Comparison of ENCODE assay signal across 19 cellular contexts in the genomic region with DNA sequence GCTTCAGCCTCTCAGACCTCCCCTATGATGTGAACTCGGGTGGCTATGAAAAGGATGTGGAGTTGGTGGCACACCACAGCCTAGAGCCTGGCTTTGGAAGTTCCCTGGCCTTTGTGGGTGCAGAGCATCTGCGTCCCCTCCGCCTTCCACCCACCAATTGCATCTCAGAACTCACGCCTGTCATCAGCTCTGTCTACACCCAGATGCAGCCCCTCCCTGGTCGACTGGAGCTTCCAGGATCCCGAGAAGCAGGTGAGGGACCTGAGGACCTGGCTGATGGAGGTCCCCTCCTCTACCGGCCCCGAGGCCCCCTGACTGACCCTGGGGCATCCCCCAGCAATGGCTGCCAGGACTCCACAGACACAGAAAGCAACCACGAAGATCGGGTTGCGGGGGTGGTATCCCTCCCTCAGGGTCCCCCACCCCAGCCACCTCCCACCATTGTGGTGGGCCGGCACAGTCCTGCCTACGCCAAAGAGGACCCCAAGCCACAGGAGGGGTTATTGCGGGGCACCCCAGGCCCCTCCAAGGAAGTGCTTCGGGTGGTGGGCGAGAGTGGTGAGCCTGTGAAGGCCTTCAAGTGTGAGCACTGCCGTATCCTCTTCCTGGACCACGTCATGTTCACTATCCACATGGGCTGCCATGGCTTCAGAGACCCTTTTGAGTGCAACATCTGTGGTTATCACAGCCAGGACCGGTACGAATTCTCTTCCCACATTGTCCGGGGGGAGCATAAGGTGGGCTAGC. TPM values are rescaled to one million over a fixed set of nuclear protein-coding genes. Genes with fewer than 3 reads are reported as not detected.
DNase-seq lines count a peak whose midpoint lies in the region; ATAC-seq, FAIRE-seq and TF ChIP-seq lines count a peak whose summit lies in the region.
"Had no signal": no experiment of that assay in that cellular context is flagged by ENCODE, and none has a peak within 500 bp of the region (broad histone marks: within the 10 kb centered on the region; RNA-seq: fewer than 3 reads in every experiment).

No MANE protein-coding gene starts in this region.

- no peaks in the 10 kb centered on the region for H3K27me3 Mint-ChIP-seq in CD8-positive, alpha-beta T cell (ENCODE audit: low read depth)
- no peaks in the 10 kb centered on the region for H3K27me3 Mint-ChIP-seq in T-helper 17 cell
- H3K27me3 Mint-ChIP-seq in activated T-helper 17 cell treated with anti-CD3 and anti-CD28 coated beads, Interleukin-2, amount 50 U/mL, for 72 hours: no peaks in the 10 kb centered on the region
- H3K27me3 Mint-ChIP-seq in natural killer cell treated with Interleukin-12 subunit alpha and Interleukin-12 subunit beta and Interleukin-15 and Interleukin-18, amount 100 ng/mL, for 72 hours: no peaks in the 10 kb centered on the region
- no peaks in the 10 kb centered on the region for H3K27me3 Mint-ChIP-seq in H9 (ENCODE audit: low read depth)

- H4K20me1 ChIP-seq in H9 (ENCODE audit: control insufficient read depth, insufficient read depth, insufficient read length): no peaks in the 10 kb centered on the region

- H2AK5ac ChIP-seq in H9 (ENCODE audit: insufficient read length, low read length): no peak overlapping the region

- H2BK20ac ChIP-seq in H9 (ENCODE audit: low read depth, low read length, poor library complexity, severe bottlenecking): no peak overlapping the region

- no peaks in the 10 kb centered on the region for H3K23me2 ChIP-seq in H9 (ENCODE audit: insufficient read length, low read depth, low read length, poor library complexity, severe bottlenecking)

- no peak overlapping the region for H2BK12ac ChIP-seq in H9 (ENCODE audit: insufficient read length, low read depth, low read length)

- POLR2A ChIA-PET in CD8-positive, alpha-beta T cell (lab: Charles Lee): no interaction called here

- H3K27ac Mint-ChIP-seq in CD8-positive, alpha-beta T cell: peak overlapping the region; percentile 73
- H3K27ac Mint-ChIP-seq in T-helper 17 cell: peak overlapping the region; percentile 78
- H3K27ac Mint-ChIP-seq in activated T-helper 17 cell treated with anti-CD3 and anti-CD28 coated beads, Interleukin-2, amount 50 U/mL, for 72 hours: no peak overlapping the region
- H3K27ac Mint-ChIP-seq in natural killer cell treated with Interleukin-12 subunit alpha and Interleukin-12 subunit beta and Interleukin-15 and Interleukin-18, amount 100 ng/mL, for 72 hours: peak overlapping the region in 1 of 2 donors; percentile 40
- no peak overlapping the region for H3K27ac Mint-ChIP-seq in H9

- no peaks in the 10 kb centered on the region for H3K36me3 ChIP-seq in CD8-positive, alpha-beta T cell (ENCODE audit: insufficient read depth, low read length)
- H3K36me3 ChIP-seq: colonic mucosa had no signal

- no peak overlapping the region for H3K4ac ChIP-seq in H9 (ENCODE audit: low read depth, low read length)

- no peak overlapping the region for H3K4me2 ChIP-seq in H9 (ENCODE audit: insufficient read depth, insufficient read length, low read length)

- no peak overlapping the region for H4K8ac ChIP-seq in H9 (replicated peaks; ENCODE audit: insufficient read length, low read depth, low read length)

- no peak for TF ChIP-seq CTCF in CD8-positive, alpha-beta T cell (IDR thresholded peaks at IDR 0.05)
- no peak for TF ChIP-seq CTCF in H9 (conservative IDR thresholded peaks at IDR 0.05)

- H3K9me3 Mint-ChIP-seq in CD8-positive, alpha-beta T cell: no peaks in the 10 kb centered on the region
- H3K9me3 Mint-ChIP-seq in activated T-helper 17 cell treated with anti-CD3 and anti-CD28 coated beads, Interleukin-2, amount 50 U/mL, for 72 hours: no peaks in the 10 kb centered on the region
- no peaks in the 10 kb centered on the region for H3K9me3 Mint-ChIP-seq in natural killer cell treated with Interleukin-12 subunit alpha and Interleukin-12 subunit beta and Interleukin-15 and Interleukin-18, amount 100 ng/mL, for 72 hours
- H3K9me3 Mint-ChIP-seq in H9: no peaks in the 10 kb centered on the region
- H3K9me3 Mint-ChIP-seq: nephron progenitor cell had no signal

- no peak overlapping the region for H3T11ph ChIP-seq in H9 (ENCODE audit: low read length)

- no peak overlapping the region for H2BK120ac ChIP-seq in H9 (ENCODE audit: low read depth, low read length, poor library complexity, severe bottlenecking)

- FAIRE-seq in HTR-8/SVneo (lab: Jason Lieb, UNC): no peak

- intact Hi-C loops in CD8-positive, alpha-beta T cell (cut with DNase I, micrococcal nuclease): no loop called here

- H3K9me3 ChIP-seq in CD8-positive, alpha-beta T cell (ENCODE audit: low read length): no peaks in the 10 kb centered on the region
- H3K9me3 ChIP-seq in T-helper 17 cell (ENCODE audit: control insufficient read depth, low read length, poor library complexity, severe bottlenecking) (no peaks in the 10 kb centered on the region), H9 (ENCODE audit: control insufficient read depth, low read depth, low read length) (no peaks in the 10 kb centered on the region)
- H3K9me3 ChIP-seq: colonic mucosa had no signal

- H4K5ac ChIP-seq in H9 (ENCODE audit: insufficient read length, low read depth, low read length): no peak overlapping the region

- no peaks in the 10 kb centered on the region for H3K79me2 ChIP-seq in H9 (ENCODE audit: insufficient read depth, low read length)

- peak in 3 of 7 experiments; percentile 22 to 56 (median 29) for DNase-seq in CD8-positive, alpha-beta T cell
- peak in 1 of 3 donors; percentile 13 for DNase-seq in T-helper 17 cell
- DNase-seq in natural killer cell treated with Interleukin-12 subunit alpha and Interleukin-12 subunit beta and Interleukin-15 and Interleukin-18, amount 100 ng/mL, for 72 hours (ENCODE audit: low spot score): no peak
- no peak for DNase-seq in retina
- DNase-seq in H9: no peak
- no peak for DNase-seq in HTR-8/SVneo (ENCODE audit: insufficient read length, low spot score)
- DNase-seq: colonic mucosa, COR-L47, glutamatergic neuron, Kasumi-1, NCI-H1048, NCI-H1930, NCI-H2227 treated with DMSO at 0.1 percent for 48 hours, NCI-H82, nephron progenitor cell, Right ventricle myocardium superior had no signal

- H2AFZ ChIP-seq in H9 (ENCODE audit: low read length): no peak overlapping the region

- H3K27ac ChIP-seq in CD8-positive, alpha-beta T cell (ENCODE audit: low read depth, low read length): no peak overlapping the region
- H3K27ac ChIP-seq in H9 (ENCODE audit: insufficient read length, low read depth, low read length): no peak overlapping the region
- H3K27ac ChIP-seq: colonic mucosa had no signal

- no peak overlapping the region for H2BK5ac ChIP-seq in H9 (ENCODE audit: insufficient read length, low read length)

- no peak overlapping the region for H2BK15ac ChIP-seq in H9 (ENCODE audit: low read depth, low read length)

- H3K27me3 ChIP-seq in CD8-positive, alpha-beta T cell (ENCODE audit: insufficient read depth, low read length): no peaks in the 10 kb centered on the region
- H3K27me3 ChIP-seq in H9 (ENCODE audit: insufficient read depth, low read length): no peaks in the 10 kb centered on the region
- H3K27me3 ChIP-seq: colonic mucosa had no signal

- no peak overlapping the region for H3K4me3 ChIP-seq in CD8-positive, alpha-beta T cell (ENCODE audit: low read depth, low read length)
- H3K4me3 ChIP-seq: colonic mucosa had no signal

- H3K79me1 ChIP-seq in H9 (ENCODE audit: insufficient read depth, low read depth, low read length, poor library complexity, severe bottlenecking): no peaks in the 10 kb centered on the region

- peaks cover 35% of the 10 kb centered on the region for H3K4me1 ChIP-seq in CD8-positive, alpha-beta T cell (ENCODE audit: insufficient read depth, low read length)
- H3K4me1 ChIP-seq in H9 (ENCODE audit: insufficient read depth, low read length): no peaks in the 10 kb centered on the region
- H3K4me1 ChIP-seq: colonic mucosa had no signal

- H3K9ac ChIP-seq in H9 (ENCODE audit: extremely low read depth, insufficient read length, low read length): no peak overlapping the region

- peaks cover 20% of the 10 kb centered on the region for H3K36me3 Mint-ChIP-seq in CD8-positive, alpha-beta T cell
- peaks cover 10% of the 10 kb centered on the region for H3K36me3 Mint-ChIP-seq in T-helper 17 cell (ENCODE audit: low read depth)
- peaks cover 83% of the 10 kb centered on the region for H3K36me3 Mint-ChIP-seq in activated T-helper 17 cell treated with anti-CD3 and anti-CD28 coated beads, Interleukin-2, amount 50 U/mL, for 72 hours (ENCODE audit: low read depth)
- peaks cover 11% of the 10 kb centered on the region for H3K36me3 Mint-ChIP-seq in natural killer cell treated with Interleukin-12 subunit alpha and Interleukin-12 subunit beta and Interleukin-15 and Interleukin-18, amount 100 ng/mL, for 72 hours
- peaks cover 18 to 55% (median 51%) of the 10 kb centered on the region in 3 experiments; a peak in 6 of 7 replicates for H3K36me3 Mint-ChIP-seq in H9 (ENCODE audit: insufficient read depth in 1 of 3, low read depth in 3 of 3)

- no CpG with 5 or more reads among the region's 21 CpGs for WGBS in H9 (ENCODE audit: extremely low coverage, insufficient read length, low lambda C conversion rate)

- no peak overlapping the region for H3K14ac ChIP-seq in H9 (ENCODE audit: insufficient read depth, low read length)

- peaks cover 44% of the 10 kb centered on the region for H3K4me1 Mint-ChIP-seq in CD8-positive, alpha-beta T cell (ENCODE audit: low read depth)
- H3K4me1 Mint-ChIP-seq in T-helper 17 cell: peaks cover 12% of the 10 kb centered on the region
- H3K4me1 Mint-ChIP-seq in activated T-helper 17 cell treated with anti-CD3 and anti-CD28 coated beads, Interleukin-2, amount 50 U/mL, for 72 hours: peaks cover 13% of the 10 kb centered on the region
- peaks cover 0 to 7% of the 10 kb centered on the region in 2 donors for H3K4me1 Mint-ChIP-seq in natural killer cell treated with Interleukin-12 subunit alpha and Interleukin-12 subunit beta and Interleukin-15 and Interleukin-18, amount 100 ng/mL, for 72 hours (ENCODE audit: low read depth in 2 of 2)
- peaks cover 2 to 8% of the 10 kb centered on the region in 2 experiments; a peak in 3 of 4 replicates for H3K4me1 Mint-ChIP-seq in H9

- no peak overlapping the region for H3K18ac ChIP-seq in H9 (ENCODE audit: insufficient read length, low read depth, low read length)

- no peak overlapping the region for H3K56ac ChIP-seq in H9 (ENCODE audit: insufficient read length, low read depth, low read length)

- H3K4me3 Mint-ChIP-seq in CD8-positive, alpha-beta T cell: no peak overlapping the region
- no peak overlapping the region for H3K4me3 Mint-ChIP-seq in T-helper 17 cell
- H3K4me3 Mint-ChIP-seq in activated T-helper 17 cell treated with anti-CD3 and anti-CD28 coated beads, Interleukin-2, amount 50 U/mL, for 72 hours: no peak overlapping the region
- H3K4me3 Mint-ChIP-seq in natural killer cell treated with Interleukin-12 subunit alpha and Interleukin-12 subunit beta and Interleukin-15 and Interleukin-18, amount 100 ng/mL, for 72 hours: no peak overlapping the region
- no peak overlapping the region for H3K4me3 Mint-ChIP-seq in H9
- H3K4me3 Mint-ChIP-seq: nephron progenitor cell had no signal

- no peak overlapping the region for H4K91ac ChIP-seq in H9 (ENCODE audit: insufficient read length, low read depth, low read length)

- CTCF ChIA-PET in CD8-positive, alpha-beta T cell (lab: Charles Lee): interaction anchor here (0.5 to 4.2 kb wide), 2 partner anchors 39 to 153 kb away, joined by 3 to 16 read pairs; partner anchors contain the start of gene SUOX

- H3K23ac ChIP-seq in H9 (ENCODE audit: insufficient read length, low read depth, low read length): no peak overlapping the region

- peak; percentile 74 for ATAC-seq in CD8-positive, alpha-beta T cell
- ATAC-seq in T-helper 17 cell: peak; percentile 75
- ATAC-seq in activated T-helper 17 cell treated with anti-CD3 and anti-CD28 coated beads, Interleukin-2, amount 50 U/mL, for 72 hours (replicated peaks): peak; percentile 49
- peak; percentile 48 to 73 for ATAC-seq in natural killer cell treated with Interleukin-12 subunit alpha and Interleukin-12 subunit beta and Interleukin-15 and Interleukin-18, amount 100 ng/mL, for 72 hours
- ATAC-seq: HCT116 had no signal

RNA-seq across cellular contexts. Expression of gene RPS26, which starts 7.0 kb away (rescaled TPM):
- total RNA-seq in CD8-positive, alpha-beta T cell: 10 to 100 TPM; 33.8 to 36.7 TPM
- total RNA-seq in T-helper 17 cell: 10 to 100 TPM; 46.9 to 72.3 TPM
- 10 to 100 TPM; 32.5 to 36.1 TPM for total RNA-seq in activated T-helper 17 cell treated with anti-CD3 and anti-CD28 coated beads, Interleukin-2, amount 50 U/mL, for 72 hours
- total RNA-seq in natural killer cell treated with Interleukin-12 subunit alpha and Interleukin-12 subunit beta and Interleukin-15 and Interleukin-18, amount 100 ng/mL, for 72 hours: 10 to 100 TPM; 24.6 to 48.3 TPM
- total RNA-seq in H9 (2021): 51.9 and 53.5 TPM in 2 replicates

RNA-seq across cellular contexts. Expression of gene IKZF4, which starts 13.9 kb away (rescaled TPM):
- 1 to 10 TPM; 2.2 to 2.5 TPM for total RNA-seq in CD8-positive, alpha-beta T cell
- total RNA-seq in T-helper 17 cell (1 to 10 TPM; 3.9 to 9.4 TPM), H9 (2021) (13.0 and 13.9 TPM in 2 replicates)
- total RNA-seq in activated T-helper 17 cell treated with anti-CD3 and anti-CD28 coated beads, Interleukin-2, amount 50 U/mL, for 72 hours: 10 to 100 TPM; 19.1 to 20.3 TPM
- 10 to 100 TPM; 11.7 to 12.0 TPM for total RNA-seq in natural killer cell treated with Interleukin-12 subunit alpha and Interleukin-12 subunit beta and Interleukin-15 and Interleukin-18, amount 100 ng/mL, for 72 hours

RNA-seq across cellular contexts. Expression of gene SUOX, which starts 37.7 kb away (rescaled TPM):
- 1 to 10 TPM in 1 of 2 experiments, under 1 TPM in 1; 0.72 to 1.2 TPM for total RNA-seq in CD8-positive, alpha-beta T cell
- total RNA-seq in T-helper 17 cell (1 to 10 TPM; 1.5 to 2.2 TPM), H9 (2021) (21.0 and 21.5 TPM in 2 replicates)
- 1 to 10 TPM; 3.4 to 3.5 TPM for total RNA-seq in activated T-helper 17 cell treated with anti-CD3 and anti-CD28 coated beads, Interleukin-2, amount 50 U/mL, for 72 hours
- total RNA-seq in natural killer cell treated with Interleukin-12 subunit alpha and Interleukin-12 subunit beta and Interleukin-15 and Interleukin-18, amount 100 ng/mL, for 72 hours: 10 to 100 TPM; 12.2 to 17.6 TPM

RNA-seq across cellular contexts. Expression of gene ERBB3, which starts 45.2 kb away (rescaled TPM):
- total RNA-seq in CD8-positive, alpha-beta T cell: 1 to 10 TPM in 1 of 2 experiments, under 1 TPM in 1; 0.90 to 1.5 TPM
- total RNA-seq in T-helper 17 cell: under 1 TPM; 0.60 to 0.80 TPM
- total RNA-seq in activated T-helper 17 cell treated with anti-CD3 and anti-CD28 coated beads, Interleukin-2, amount 50 U/mL, for 72 hours: under 1 TPM; 0.56 to 0.64 TPM
- not detected for total RNA-seq in natural killer cell treated with Interleukin-12 subunit alpha and Interleukin-12 subunit beta and Interleukin-15 and Interleukin-18, amount 100 ng/mL, for 72 hours
- total RNA-seq in H9 (2021): 51.2 and 56.5 TPM in 2 replicates
- total RNA-seq: OCI-LY7 had no signal

Comparison
In these comparisons a context has a peak if more than half of its experiments do, and no peak if none do; other contexts are left out.
1. H3K27ac Mint-ChIP-seq: peak in CD8-positive, alpha-beta T cell (single experiment) and T-helper 17 cell (single experiment); none in activated T-helper 17 cell treated with anti-CD3 and anti-CD28 coated beads, Interleukin-2, amount 50 U/mL, for 72 hours (single experiment) and H9 (0 of 3).
2. Peak in every context shown above with its lines, with median percentiles within 50 percentile points of each other: ATAC-seq.